1 cellular context compared by ENCODE assay signal in the genomic region with DNA sequence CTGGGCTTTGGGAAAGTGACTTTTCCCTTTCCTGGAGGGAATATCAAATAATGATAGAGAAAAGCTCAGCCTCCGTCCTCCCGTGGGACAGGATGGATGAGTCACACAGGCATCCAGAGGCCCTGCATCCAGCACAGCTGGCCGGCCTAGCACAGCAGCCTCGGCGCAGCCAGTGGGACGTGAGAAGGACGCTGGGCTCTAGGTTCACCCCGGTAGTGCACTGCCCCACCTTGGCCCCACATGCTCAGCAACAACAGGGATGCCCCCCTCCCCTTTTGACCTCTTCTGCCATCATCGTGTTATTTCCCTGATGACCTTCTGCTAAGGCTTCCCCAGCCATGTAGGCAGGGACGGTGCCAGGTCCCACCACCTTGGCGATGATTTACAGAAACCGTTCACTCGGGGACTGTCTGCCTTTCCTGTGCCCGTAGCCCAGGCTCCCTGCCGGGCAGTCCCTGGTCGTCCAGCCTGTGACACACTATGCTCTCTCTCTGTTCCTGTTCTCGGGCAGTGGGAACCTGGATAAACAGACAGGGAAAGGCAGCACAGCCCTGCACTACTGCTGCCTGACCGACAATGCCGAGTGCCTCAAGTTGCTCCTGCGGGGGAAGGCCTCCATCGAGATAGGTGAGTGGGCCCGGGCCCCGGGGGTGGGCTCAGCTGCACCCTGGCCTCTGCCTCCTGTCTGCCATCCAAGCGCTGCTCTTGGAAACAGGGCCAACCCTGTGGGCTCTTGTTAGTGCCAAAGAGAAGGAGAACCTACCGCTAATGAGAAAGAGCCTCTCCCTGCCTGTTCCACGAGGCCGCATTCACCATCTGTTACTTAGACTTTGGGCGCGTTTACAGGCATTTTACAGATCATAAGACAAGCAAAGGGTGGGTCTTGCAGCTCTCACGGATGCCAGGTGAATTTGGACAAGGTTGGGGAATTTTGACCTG.
TF ChIP-seq lines count a peak whose summit lies in the region.

No MANE protein-coding gene starts in this region.

TF ChIP-seq in GM12891, 5 proteins besides CTCF, POLR2A, EP300 and RAD21 (continued from another document):
- TF ChIP-seq SPI1 (IDR thresholded peaks at IDR 0.05; ENCODE audit: low read depth, low read length): no peak
